28 cellular contexts compared by ENCODE assay signal in genomic region chr5:109030360-109031143, GRCh38.
DNase-seq lines count a peak whose midpoint lies in the region; ATAC-seq, FAIRE-seq and TF ChIP-seq lines count a peak whose summit lies in the region.
"Had no signal": no experiment of that assay in that cellular context is flagged by ENCODE, and none has a peak within 500 bp of the region (broad histone marks: within the 10 kb centered on the region; RNA-seq: fewer than 3 reads in every experiment).

No MANE protein-coding gene starts in this region.

- no peak overlapping the region for H3K4me3 ChIP-seq in cardiac muscle cell
- H3K4me3 ChIP-seq in KMS-11 (IDR thresholded peaks at IDR 0.05; ENCODE audit: insufficient read depth, low read depth, low read length) = no peak overlapping the region
- no peak overlapping the region for H3K4me3 ChIP-seq in testis
- H3K4me3 ChIP-seq in pancreas = no peak overlapping the region
- no peak overlapping the region for H3K4me3 ChIP-seq in stomach
- H3K4me3 ChIP-seq: HAP-1, PC-9, SJSA1 had no signal

- peak overlapping the region; percentile 46; the same call in 1 of the 2 replicates for H3K4me2 ChIP-seq in KMS-11
- H3K4me2 ChIP-seq: PC-9 had no signal

- no peaks in the 10 kb centered on the region for H4K20me1 ChIP-seq in KMS-11 (ENCODE audit: insufficient read depth)

- no peaks in the 10 kb centered on the region for H3K79me2 ChIP-seq in KMS-11 (ENCODE audit: insufficient read depth, low read depth)

- no peak for TF ChIP-seq POLR2A in testis (IDR thresholded peaks at IDR 0.05)
- TF ChIP-seq POLR2A in stomach (IDR thresholded peaks at IDR 0.05) = no peak

- H3K9me3 ChIP-seq in cardiac muscle cell (ENCODE audit: low read depth) = no peaks in the 10 kb centered on the region
- no peaks in the 10 kb centered on the region for H3K9me3 ChIP-seq in testis
- no peaks in the 10 kb centered on the region for H3K9me3 ChIP-seq in pancreas
- no peaks in the 10 kb centered on the region for H3K9me3 ChIP-seq in stomach
- H3K9me3 ChIP-seq: BE2C, HAP-1, SJSA1 had no signal

- intact Hi-C loops in left ventricle myocardium superior (cut with micrococcal nuclease) = no loop called here
- intact Hi-C loops in testis (cut with DNase I; ENCODE audit: low total_unique reads) = no loop called here
- intact Hi-C loops in pancreas (cut with DNase I) = no loop called here
- intact Hi-C loops in stomach (cut with DNase I; ENCODE audit: low total_unique reads) = no loop called here

- ATAC-seq in left ventricle myocardium superior = no peak
- no peak for ATAC-seq in GM18498 (IDR thresholded peaks at IDR 0.05; ENCODE audit: unreplicated experiment)
- no peak for ATAC-seq in pancreas
- ATAC-seq: Right ventricle myocardium inferior had no signal

- H3K4me1 ChIP-seq in cardiac muscle cell (ENCODE audit: low read depth) (no peaks in the 10 kb centered on the region), KMS-11 (ENCODE audit: low read depth, poor library complexity, severe bottlenecking) (peaks cover 44% of the 10 kb centered on the region), testis (no peaks in the 10 kb centered on the region), pancreas (no peaks in the 10 kb centered on the region), stomach (no peaks in the 10 kb centered on the region)
- H3K4me1 ChIP-seq: BE2C, HAP-1, SJSA1 had no signal

- H3K36me3 ChIP-seq in cardiac muscle cell (no peaks in the 10 kb centered on the region), KMS-11 (ENCODE audit: insufficient read depth) (no peaks in the 10 kb centered on the region), testis (ENCODE audit: low read depth, missing control alignments) (no peaks in the 10 kb centered on the region), pancreas (no peaks in the 10 kb centered on the region), stomach (no peaks in the 10 kb centered on the region)
- H3K36me3 ChIP-seq: BE2C, HAP-1, SJSA1 had no signal

- TF ChIP-seq CTCF in cardiac muscle cell (IDR thresholded peaks at IDR 0.05; ENCODE audit: low read depth, low read length) = no peak
- no peak for TF ChIP-seq CTCF in KMS-11 (conservative IDR thresholded peaks at IDR 0.05; ENCODE audit: low read depth, low read length)
- TF ChIP-seq CTCF in testis (IDR thresholded peaks at IDR 0.05) = no peak
- no peak for TF ChIP-seq CTCF in pancreas (IDR thresholded peaks at IDR 0.05)
- TF ChIP-seq CTCF in stomach (IDR thresholded peaks at IDR 0.05) = no peak

- DNase-seq in cardiac muscle cell (ENCODE audit: low read depth in 1 of 2, low spot score in 1 of 2) (peak; percentile 2 to 21), left ventricle myocardium superior (no peak), kidney tubule cell (ENCODE audit: low spot score) (peak; percentile 5), testis (peak; percentile 21), pancreas (no peak), stomach (no peak)
- DNase-seq: ACHN; BE2C; Calu3; CD8-positive, alpha-beta memory T cell; DMS79 treated with DMSO at 0.1 percent for 48 hours; GF-D8; HFFc6; KG1; NCI-H1048; NCI-H1417; NCI-H1694; NCI-H2029 treated with DMSO at 0.1 percent for 48 hours; NCI-H446 treated with DMSO at 0.1 percent for 48 hours; NCI-H526; PC-9 had no signal

- H2AFZ ChIP-seq in KMS-11 (ENCODE audit: low read depth) = no peak overlapping the region
- H2AFZ ChIP-seq: PC-9 had no signal

- H3K27ac ChIP-seq in cardiac muscle cell (no peak overlapping the region), KMS-11 (no peak overlapping the region), testis (no peak overlapping the region), pancreas (no peak overlapping the region), stomach (no peak overlapping the region)
- H3K27ac ChIP-seq: 22Rv1, PC-9, SJSA1 had no signal

- TF ChIP-seq EP300 in stomach (IDR thresholded peaks at IDR 0.05) = no peak

- no peak for FAIRE-seq in pancreas (lab: Jason Lieb, UNC)
- FAIRE-seq: GM18507 had no signal

- H3K9ac ChIP-seq in KMS-11 = no peak overlapping the region

- WGBS in testis, 2 donors = 58 to 70% methylated on average over 2 of the region's 2 CpGs
- 93 to 98% methylated on average over 2 of the region's 2 CpGs for WGBS in pancreas, 2 donors
- 80 to 91% (median 87%) methylated on average over 2 of the region's 2 CpGs for WGBS in stomach, 5 donors

- H3K27me3 ChIP-seq in cardiac muscle cell = no peaks in the 10 kb centered on the region
- H3K27me3 ChIP-seq in KMS-11 (ENCODE audit: insufficient read depth, low read depth) = no peaks in the 10 kb centered on the region
- no peaks in the 10 kb centered on the region for H3K27me3 ChIP-seq in testis
- H3K27me3 ChIP-seq in pancreas = no peaks in the 10 kb centered on the region
- no peaks in the 10 kb centered on the region for H3K27me3 ChIP-seq in stomach
- H3K27me3 ChIP-seq: BE2C, SJSA1 had no signal

Comparison
In these comparisons a context has a peak if more than half of its experiments do, and no peak if none do; other contexts are left out.
1. DNase-seq: peak in cardiac muscle cell (2 of 2), kidney tubule cell (single experiment) and testis (single experiment); none in left ventricle myocardium superior (single experiment), pancreas (0 of 6) and stomach (single experiment).